In genomic region chr4:13815231-13815630, GRCh38 we compare ENCODE assay signal across 23 cellular contexts.
"Had no signal": no experiment of that assay in that cellular context is flagged by ENCODE, and none has a peak within 500 bp of the region (broad histone marks: within the 10 kb centered on the region; RNA-seq: fewer than 3 reads in every experiment).

No MANE protein-coding gene starts in this region.

- H3K27ac ChIP-seq: colonic mucosa, epithelial cell of prostate, foreskin keratinocyte, gastroesophageal sphincter, heart left ventricle, hepatocyte, left lung, lower lobe of right lung had no signal

- H3K9me3 ChIP-seq: colonic mucosa, left lung, lower lobe of right lung, mucosa of descending colon had no signal

- H3K4me3 ChIP-seq: colonic mucosa, gastroesophageal sphincter, heart left ventricle, hepatocyte, left lung, lower lobe of right lung, mucosa of descending colon had no signal

- FAIRE-seq: endometrium, frontal cortex, keratinocyte had no signal

- DNase-seq: colonic mucosa; cortex of kidney; effector CD8-positive, alpha-beta T cell; effector memory CD8-positive, alpha-beta T cell; endodermal cell; erythroblast; foreskin keratinocyte; heart left ventricle; hypothalamus; immature natural killer cell; left cardiac atrium; left lung; left ventricle myocardium superior; lower lobe of right lung; mesenchymal stem cell; mucosa of descending colon had no signal

- H3K27me3 ChIP-seq: colonic mucosa, gastroesophageal sphincter, heart left ventricle, hepatocyte, left lung had no signal

- ATAC-seq: effector memory CD8-positive, alpha-beta T cell; esophagus mucosa; foreskin keratinocyte; gastroesophageal sphincter; heart left ventricle; left cardiac atrium; left lung; left ventricle myocardium superior; lower lobe of right lung; mucosa of descending colon had no signal

- H3K36me3 ChIP-seq: colonic mucosa, gastroesophageal sphincter, heart left ventricle, left lung, lower lobe of right lung had no signal

- H3K4me1 ChIP-seq: colonic mucosa, gastroesophageal sphincter, left lung, lower lobe of right lung had no signal
